ENCODE assay signal across 11 cellular contexts in the genomic region with DNA sequence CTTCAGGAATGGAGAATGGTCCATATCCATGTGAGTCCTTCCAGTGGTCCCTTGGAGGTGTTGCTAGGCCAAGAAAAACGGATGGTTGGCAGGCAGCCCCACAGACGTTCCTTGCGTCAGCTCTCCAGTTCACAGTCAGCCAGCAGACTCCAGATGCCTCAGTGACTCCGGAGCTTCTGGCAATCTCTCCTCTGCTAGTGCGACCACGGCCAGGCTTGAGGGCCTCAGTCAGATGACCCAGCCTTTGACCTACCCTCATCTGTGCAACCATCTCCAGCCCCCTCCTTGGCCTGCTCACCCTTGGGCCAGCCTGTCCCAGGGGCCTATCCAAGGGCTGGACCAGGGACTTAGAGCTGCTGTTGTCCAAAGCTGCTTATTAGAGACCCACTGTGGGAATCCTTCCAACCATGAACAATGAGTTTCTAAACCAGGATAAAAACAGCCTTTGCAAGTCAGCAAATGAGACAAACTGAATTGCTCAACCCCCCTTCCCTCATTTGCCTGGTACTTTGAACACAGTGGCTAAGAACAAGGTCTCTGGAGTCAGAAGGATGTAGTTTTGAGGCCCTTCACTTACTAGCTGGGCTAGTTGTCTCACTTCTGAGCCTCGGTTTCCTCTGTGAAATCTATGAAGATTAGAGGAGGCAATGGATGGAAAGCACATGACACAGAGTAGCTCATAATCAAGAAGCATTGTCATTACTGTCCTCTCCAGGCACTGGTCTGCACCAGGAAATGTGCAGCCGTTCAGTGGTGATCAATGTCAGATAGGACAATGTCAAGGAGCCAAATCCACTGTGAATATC. TPM values are rescaled to one million over a fixed set of nuclear protein-coding genes. Genes with fewer than 3 reads are reported as not detected.
DNase-seq lines count a peak whose midpoint lies in the region; ATAC-seq, FAIRE-seq and TF ChIP-seq lines count a peak whose summit lies in the region.
"Had no signal": no experiment of that assay in that cellular context is flagged by ENCODE, and none has a peak within 500 bp of the region (broad histone marks: within the 10 kb centered on the region; RNA-seq: fewer than 3 reads in every experiment).

No MANE protein-coding gene starts in this region.

- peak; percentile 74 for DNase-seq in AG20443 (ENCODE audit: low spot score)
- DNase-seq in astrocyte (ENCODE audit: low read depth), result peak; percentile 68
- peak; percentile 90 for DNase-seq in left ventricle myocardium superior
- peak in 2 of 6 donors; percentile 27 to 34 for DNase-seq in pancreas
- DNase-seq in NCI-H2196 (lab: John Stamatoyannopoulos, UW; ENCODE audit: unreplicated experiment), result no peak
- no peak for DNase-seq in NCI-H1930 (lab: John Stamatoyannopoulos, UW)
- DNase-seq: activated CD8-positive, alpha-beta memory T cell treated with anti-CD3 and anti-CD28 coated beads for 24 hours; kidney glomerular epithelial cell; NCI-H1436 treated with DMSO at 0.1 percent for 48 hours had no signal

- H3K9ac ChIP-seq in astrocyte (ENCODE audit: low read length), result no peak overlapping the region

- TF ChIP-seq CTCF in astrocyte (IDR thresholded peaks at IDR 0.05; ENCODE audit: insufficient read depth, low read depth, low read length), result no peak
- no peak for TF ChIP-seq CTCF in pancreas (IDR thresholded peaks at IDR 0.05)

- no peak overlapping the region for H3K27ac ChIP-seq in astrocyte (ENCODE audit: low read depth, low read length)
- H3K27ac ChIP-seq in pancreas, result no peak overlapping the region

- intact Hi-C loops in left ventricle myocardium superior (cut with micrococcal nuclease), result no loop called here
- intact Hi-C loops in pancreas (cut with DNase I), result no loop called here

- WGBS in pancreas, 2 donors, result 68 to 78% methylated on average over 8 of the region's 8 CpGs

- no peak overlapping the region for H3K4me3 ChIP-seq in astrocyte (ENCODE audit: insufficient read depth, low read depth, low read length)
- no peak overlapping the region for H3K4me3 ChIP-seq in pancreas

- H3K4me1 ChIP-seq in astrocyte (ENCODE audit: insufficient read depth, low read length), result no peaks in the 10 kb centered on the region
- no peaks in the 10 kb centered on the region for H3K4me1 ChIP-seq in pancreas

- H3K4me2 ChIP-seq in astrocyte (ENCODE audit: low read length), result no peak overlapping the region

- FAIRE-seq in astrocyte (lab: Jason Lieb, UNC) (no peak), pancreas (lab: Jason Lieb, UNC) (no peak)

- no peak overlapping the region for H3K4me3 Mint-ChIP-seq in astrocyte (ENCODE audit: unreplicated experiment)

- peaks cover 18% of the 10 kb centered on the region for H3K36me3 ChIP-seq in astrocyte (ENCODE audit: insufficient read depth, low read length)
- peaks cover 0 to 10% (median 9%) of the 10 kb centered on the region in 3 donors for H3K36me3 ChIP-seq in pancreas

- peaks cover 21% of the 10 kb centered on the region for H3K36me3 Mint-ChIP-seq in astrocyte (ENCODE audit: low read depth, unreplicated experiment)

- peaks cover 4% of the 10 kb centered on the region for H3K9me3 Mint-ChIP-seq in astrocyte (ENCODE audit: unreplicated experiment)

- H3K9me3 ChIP-seq in astrocyte (ENCODE audit: insufficient read depth, low read depth, low read length) (no peaks in the 10 kb centered on the region), pancreas (no peaks in the 10 kb centered on the region)

- H4K20me1 ChIP-seq in astrocyte (ENCODE audit: insufficient read depth, low read length), result peaks cover 8% of the 10 kb centered on the region

- no peaks in the 10 kb centered on the region for H3K27me3 ChIP-seq in astrocyte (ENCODE audit: insufficient read depth, low read length)
- no peaks in the 10 kb centered on the region for H3K27me3 ChIP-seq in pancreas

- H3K4me1 Mint-ChIP-seq in astrocyte (ENCODE audit: low read depth, unreplicated experiment), result no peaks in the 10 kb centered on the region

- no peaks in the 10 kb centered on the region for H3K79me2 ChIP-seq in astrocyte (ENCODE audit: insufficient read depth, low read length)

- ATAC-seq in left ventricle myocardium superior (peak; percentile 91), pancreas (peak in 3 of 4 donors; percentile 59 to 80 (median 66)), GM21515 (IDR thresholded peaks at IDR 0.05; ENCODE audit: unreplicated experiment) (no peak), GM19467 (IDR thresholded peaks at IDR 0.05; ENCODE audit: unreplicated experiment) (no peak)

- H2AFZ ChIP-seq in astrocyte (ENCODE audit: low read depth, low read length), result no peak overlapping the region

- peaks cover 6% of the 10 kb centered on the region for H3K27me3 Mint-ChIP-seq in astrocyte (ENCODE audit: low read depth, unreplicated experiment)

- H3K27ac Mint-ChIP-seq in astrocyte (ENCODE audit: unreplicated experiment), result no peak overlapping the region

RNA-seq across cellular contexts. Expression of a gene that starts 44.8 kb away (rescaled TPM):
- 121 and 138 TPM in 2 replicates for total RNA-seq in astrocyte
- 138 TPM for total RNA-seq in left ventricle myocardium superior
- total RNA-seq in pancreas, result 10 to 100 TPM; 26.9 to 64.3 (median 41.4) TPM
- 10 to 100 TPM; 26.0 to 42.3 TPM for polyA plus RNA-seq in pancreas

Comparison
In these comparisons a context has a peak if more than half of its experiments do, and no peak if none do; other contexts are left out.
1. DNase-seq: peak in AG20443 (single experiment), astrocyte (single experiment) and left ventricle myocardium superior (single experiment); none in NCI-H2196 (single experiment) and NCI-H1930 (0 of 2).
2. ATAC-seq: peak in left ventricle myocardium superior (single experiment) and pancreas (3 of 4); none in GM21515 (single experiment) and GM19467 (single experiment).